18 cellular contexts compared by ENCODE assay signal in genomic region chr5:150045512-150045911, GRCh38. TPM values are rescaled to one million over a fixed set of nuclear protein-coding genes. Genes with fewer than 3 reads are reported as not detected.
DNase-seq lines count a peak whose midpoint lies in the region; ATAC-seq and TF ChIP-seq lines count a peak whose summit lies in the region.
"Had no signal": no experiment of that assay in that cellular context is flagged by ENCODE, and none has a peak within 500 bp of the region (broad histone marks: within the 10 kb centered on the region; RNA-seq: fewer than 3 reads in every experiment).

No MANE protein-coding gene starts in this region.

- WGBS in smooth muscle cell (ENCODE audit: low lambda C conversion rate): 69% methylated on average over 7 of the region's 7 CpGs

- H3K4me3 Mint-ChIP-seq in central memory CD8-positive, alpha-beta T cell: peak overlapping the region; percentile 16
- H3K4me3 Mint-ChIP-seq: B cell had no signal

- H3K9ac ChIP-seq in KMS-11 (no peak overlapping the region), smooth muscle cell (ENCODE audit: low read depth) (no peak overlapping the region)

- no peak for DNase-seq in cardiac muscle cell (ENCODE audit: low read depth in 1 of 2, low spot score in 1 of 2)
- no peak for DNase-seq in Right ventricle myocardium superior
- no peak for DNase-seq in central memory CD8-positive, alpha-beta T cell (ENCODE audit: low spot score in 2 of 2)
- DNase-seq in smooth muscle cell (lab: John Stamatoyannopoulos, UW; ENCODE audit: unreplicated experiment): no peak
- no peak for DNase-seq in NCI-H1092 (lab: John Stamatoyannopoulos, UW)
- DNase-seq in NCI-H82 (lab: John Stamatoyannopoulos, UW): no peak
- DNase-seq: activated gamma-delta T cell treated with Interleukin-2 at 50 U/mL for 16 hours, body of pancreas, dorsolateral prefrontal cortex, hippocampal formation, NCI-H187 treated with DMSO at 0.1 percent for 48 hours, NCI-H774, psoas muscle, SJCRH30 had no signal

- H3K36me3 Mint-ChIP-seq in central memory CD8-positive, alpha-beta T cell (ENCODE audit: insufficient read depth): peaks cover 55% of the 10 kb centered on the region

- no peaks in the 10 kb centered on the region for H3K27me3 Mint-ChIP-seq in central memory CD8-positive, alpha-beta T cell
- H3K27me3 Mint-ChIP-seq: B cell had no signal

- H3K27ac ChIP-seq in cardiac muscle cell (peak overlapping the region; percentile 85), KMS-11 (no peak overlapping the region), smooth muscle cell (ENCODE audit: low read depth) (peak overlapping the region; percentile 70)
- H3K27ac ChIP-seq: body of pancreas, psoas muscle, SJCRH30 had no signal

- H3K27me3 ChIP-seq in cardiac muscle cell: no peaks in the 10 kb centered on the region
- H3K27me3 ChIP-seq in KMS-11 (ENCODE audit: insufficient read depth, low read depth): no peaks in the 10 kb centered on the region
- H3K27me3 ChIP-seq in smooth muscle cell (ENCODE audit: low read depth): no peaks in the 10 kb centered on the region
- H3K27me3 ChIP-seq: body of pancreas, dorsolateral prefrontal cortex, SJCRH30 had no signal

- no peak overlapping the region for H3K4me2 ChIP-seq in KMS-11
- no peak overlapping the region for H3K4me2 ChIP-seq in smooth muscle cell

- no peak for TF ChIP-seq CTCF in cardiac muscle cell (IDR thresholded peaks at IDR 0.05; ENCODE audit: low read depth, low read length)
- TF ChIP-seq CTCF in KMS-11 (conservative IDR thresholded peaks at IDR 0.05; ENCODE audit: low read depth, low read length): 0 out of 2 replicates have a peak, but pooled peaks have one; percentile 27
- TF ChIP-seq CTCF in smooth muscle cell (IDR thresholded peaks at IDR 0.05; ENCODE audit: borderline replicate concordance, insufficient read depth, poor library complexity, severe bottlenecking): no peak

- peaks cover 55% of the 10 kb centered on the region for H3K4me1 Mint-ChIP-seq in central memory CD8-positive, alpha-beta T cell

- ATAC-seq in Right ventricle myocardium superior (ENCODE audit: poor library complexity) (no peak), HG02970 (IDR thresholded peaks at IDR 0.05; ENCODE audit: low FRiP score, unreplicated experiment) (no peak)
- ATAC-seq in central memory CD8-positive, alpha-beta T cell (replicated peaks; ENCODE audit: extremely low read depth, poor library complexity, severe bottlenecking): peak; percentile 8
- ATAC-seq: body of pancreas, left colon, psoas muscle had no signal

- H3K36me3 ChIP-seq in cardiac muscle cell: peaks cover 38% of the 10 kb centered on the region
- H3K36me3 ChIP-seq in KMS-11 (ENCODE audit: insufficient read depth): no peaks in the 10 kb centered on the region
- H3K36me3 ChIP-seq in smooth muscle cell (ENCODE audit: low read depth): peaks cover 18% of the 10 kb centered on the region

- H3K27ac Mint-ChIP-seq in central memory CD8-positive, alpha-beta T cell (ENCODE audit: low read depth): peak overlapping the region; percentile 44
- H3K27ac Mint-ChIP-seq: B cell had no signal

- no peaks in the 10 kb centered on the region for H3K79me2 ChIP-seq in KMS-11 (ENCODE audit: insufficient read depth, low read depth)
- H3K79me2 ChIP-seq in smooth muscle cell (ENCODE audit: low read depth): no peaks in the 10 kb centered on the region

- H3K9me3 ChIP-seq in cardiac muscle cell (ENCODE audit: low read depth) (no peaks in the 10 kb centered on the region), smooth muscle cell (replicated peaks; ENCODE audit: low read depth) (no peaks in the 10 kb centered on the region)
- H3K9me3 ChIP-seq: body of pancreas, psoas muscle, SJCRH30 had no signal

- peaks cover 14% of the 10 kb centered on the region for H3F3A ChIP-seq in smooth muscle cell (ENCODE audit: low read depth)

- H4K20me1 ChIP-seq in KMS-11 (ENCODE audit: insufficient read depth) (no peaks in the 10 kb centered on the region), smooth muscle cell (ENCODE audit: low read depth) (no peaks in the 10 kb centered on the region)

- intact Hi-C loops in Right ventricle myocardium superior (cut with DNase I): no loop called here

- no peaks in the 10 kb centered on the region for H3K9me3 Mint-ChIP-seq in central memory CD8-positive, alpha-beta T cell

- H3K4me3 ChIP-seq in cardiac muscle cell (no peak overlapping the region), KMS-11 (IDR thresholded peaks at IDR 0.05; ENCODE audit: insufficient read depth, low read depth, low read length) (no peak overlapping the region), smooth muscle cell (no peak overlapping the region)
- H3K4me3 ChIP-seq: body of pancreas, dorsolateral prefrontal cortex, psoas muscle, SJCRH30 had no signal

- no peak overlapping the region for H2AFZ ChIP-seq in KMS-11 (ENCODE audit: low read depth)
- no peak overlapping the region for H2AFZ ChIP-seq in smooth muscle cell (ENCODE audit: low read depth)

- H3K4me1 ChIP-seq in cardiac muscle cell (ENCODE audit: low read depth) (peaks cover 46% of the 10 kb centered on the region), KMS-11 (ENCODE audit: low read depth, poor library complexity, severe bottlenecking) (no peaks in the 10 kb centered on the region), smooth muscle cell (ENCODE audit: low read depth) (peaks cover 8% of the 10 kb centered on the region)
- H3K4me1 ChIP-seq: body of pancreas had no signal

RNA-seq across cellular contexts. Expression of gene CSF1R, which starts 40.8 kb away (rescaled TPM):
- total RNA-seq in cardiac muscle cell: 0.04 TPM in 1 of 2 replicates, not detected in the other
- 0.48 and 0.50 TPM in 2 replicates for polyA plus RNA-seq in cardiac muscle cell
- 19.5 TPM for total RNA-seq in Right ventricle myocardium superior
- total RNA-seq in smooth muscle cell: 3.9 and 6.2 TPM in 2 replicates
- 2.2 and 12.9 TPM in 2 replicates for polyA plus RNA-seq in smooth muscle cell

RNA-seq across cellular contexts. Expression of gene HMGXB3, which starts 45.0 kb away (rescaled TPM):
- 27.8 and 51.0 TPM in 2 replicates for total RNA-seq in cardiac muscle cell
- polyA plus RNA-seq in cardiac muscle cell: 16.7 and 23.9 TPM in 2 replicates
- total RNA-seq in Right ventricle myocardium superior: 13.8 TPM
- total RNA-seq in smooth muscle cell: 41.2 and 41.8 TPM in 2 replicates
- 31.4 and 31.7 TPM in 2 replicates for polyA plus RNA-seq in smooth muscle cell

RNA-seq across cellular contexts. Expression of gene TIGD6, which starts 45.1 kb away (rescaled TPM):
- 3.5 and 7.6 TPM in 2 replicates for total RNA-seq in cardiac muscle cell
- polyA plus RNA-seq in cardiac muscle cell: 10.3 and 11.4 TPM in 2 replicates
- total RNA-seq in Right ventricle myocardium superior: 1.9 TPM
- total RNA-seq in smooth muscle cell: 3.6 and 8.4 TPM in 2 replicates
- 2.5 and 5.1 TPM in 2 replicates for polyA plus RNA-seq in smooth muscle cell
